8 cellular contexts compared by ENCODE assay signal in genomic region chr14:23321572-23322547, GRCh38. TPM values are rescaled to one million over a fixed set of nuclear protein-coding genes. Genes with fewer than 3 reads are reported as not detected.
DNase-seq lines count a peak whose midpoint lies in the region; ATAC-seq and TF ChIP-seq lines count a peak whose summit lies in the region.

No MANE protein-coding gene starts in this region.

- peaks cover 22% of the 10 kb centered on the region for H3K79me2 ChIP-seq in fibroblast of lung (ENCODE audit: control insufficient read depth, insufficient read depth, low read length)

- H3K4me1 ChIP-seq in fibroblast of lung (ENCODE audit: control insufficient read depth, extremely low read depth, insufficient read depth, low read length), result peaks cover 4% of the 10 kb centered on the region
- peaks cover 5 to 35% (median 19%) of the 10 kb centered on the region in 4 donors for H3K4me1 ChIP-seq in tibial nerve

- in situ Hi-C loops in GM13976 (cut with MboI; ENCODE audit: low sequenced_read_pairs, unreplicated experiment), result no loop called here

- TF ChIP-seq POLR2A in tibial nerve (IDR thresholded peaks at IDR 0.05), result no peak

- H2AFZ ChIP-seq in fibroblast of lung (ENCODE audit: low read length), result no peak overlapping the region

- no peak for TF ChIP-seq EP300 in tibial nerve (IDR thresholded peaks at IDR 0.05)

- peak overlapping the region; percentile 97 to 100 (median 97) for H3K27ac Mint-ChIP-seq in nephron

- DNase-seq in GM13976 (ENCODE audit: low spot score) (peak; percentile 56), NCI-H748 treated with DMSO at 0.1 percent for 48 hours (lab: John Stamatoyannopoulos, UW) (peak; percentile 5), activated T-cell treated with anti-CD3 and anti-CD28 coated beads for 48 hours (ENCODE audit: low read depth) (peak; percentile 62), fibroblast of lung (ENCODE audit: low read depth in 2 of 2) (peak; percentile 41 to 59), tibial nerve (ENCODE audit: low spot score in 2 of 2) (peak in 1 of 2 donors; percentile 23), NCI-H187 (lab: John Stamatoyannopoulos, UW) (no peak)

- peak; percentile 11 for ATAC-seq in HG02678 (IDR thresholded peaks at IDR 0.05; ENCODE audit: unreplicated experiment)

- WGBS in tibial nerve, 2 donors, result 0 to 1% methylated on average over 24 to 31 of the region's 64 CpGs

- no peaks in the 10 kb centered on the region for H4K20me1 ChIP-seq in fibroblast of lung (ENCODE audit: control insufficient read depth, extremely low read depth, insufficient read depth, low read length)

- no peaks in the 10 kb centered on the region for H3K9me3 ChIP-seq in fibroblast of lung (ENCODE audit: control insufficient read depth, insufficient read depth, low read depth, low read length)
- no peaks in the 10 kb centered on the region for H3K9me3 ChIP-seq in tibial nerve

- no peak for TF ChIP-seq CTCF in GM13976 (IDR thresholded peaks at IDR 0.05; ENCODE audit: borderline replicate concordance, control extremely low read depth, extremely low read depth, insufficient read depth, missing control alignments)
- TF ChIP-seq CTCF in fibroblast of lung (conservative IDR thresholded peaks at IDR 0.05 in 1 of 2, IDR thresholded peaks at IDR 0.05 in 1 of 2; ENCODE audit: low read depth in 1 of 2, low read length in 2 of 2), result no peak
- TF ChIP-seq CTCF in nephron (IDR thresholded peaks at IDR 0.05; ENCODE audit: unreplicated experiment in 3 of 3), result no peak
- no peak for TF ChIP-seq CTCF in tibial nerve (IDR thresholded peaks at IDR 0.05)

- peak overlapping the region; percentile 92 for H3K27ac ChIP-seq in fibroblast of lung (ENCODE audit: insufficient read depth, low read length)
- peak overlapping the region; percentile 94 to 99 (median 96) for H3K27ac ChIP-seq in tibial nerve

- H3K36me3 ChIP-seq in fibroblast of lung (ENCODE audit: control insufficient read depth, insufficient read depth, low read length), result peaks cover 13% of the 10 kb centered on the region
- peaks cover 0 to 30% (median 19%) of the 10 kb centered on the region in 3 donors for H3K36me3 ChIP-seq in tibial nerve

- peak overlapping the region; percentile 90 for H3K9ac ChIP-seq in fibroblast of lung (ENCODE audit: insufficient read depth, low read length)

- H3K4me1 Mint-ChIP-seq in nephron, result peaks cover 32% of the 10 kb centered on the region

- H3K4me3 Mint-ChIP-seq in nephron, result peak overlapping the region; percentile 93 to 96 (median 95)

- no peaks in the 10 kb centered on the region for H3K9me3 Mint-ChIP-seq in nephron

- H3K27me3 Mint-ChIP-seq in nephron (ENCODE audit: low read depth), result no peaks in the 10 kb centered on the region

- H3K27me3 ChIP-seq in fibroblast of lung (ENCODE audit: control insufficient read depth, insufficient read depth, low read length) (no peaks in the 10 kb centered on the region), tibial nerve (no peaks in the 10 kb centered on the region)

- H3K4me3 ChIP-seq in fibroblast of lung (replicated peaks in 1 of 4; ENCODE audit: control extremely low read depth in 1 of 4, insufficient read depth in 1 of 4, low read depth in 3 of 4, low read length in 4 of 4), result peak overlapping the region; percentile 92 to 98 (median 94)
- peak overlapping the region; percentile 78 to 99 (median 97) for H3K4me3 ChIP-seq in tibial nerve

- peaks cover 52% of the 10 kb centered on the region for H3K36me3 Mint-ChIP-seq in nephron (ENCODE audit: low read depth)

- H3K4me2 ChIP-seq in fibroblast of lung (ENCODE audit: extremely low read depth, insufficient read depth, low read length), result peak overlapping the region; percentile 99

RNA-seq across cellular contexts. Expression of gene PABPN1, which starts 0.6 kb away (rescaled TPM):
- total RNA-seq in fibroblast of lung, result 59.1 and 73.2 TPM in 2 replicates
- 152 and 158 TPM in 2 replicates for polyA plus RNA-seq in fibroblast of lung
- polyA plus RNA-seq in fibroblast of lung (2012), result 97.3 and 113 TPM in 2 replicates
- polyA minus RNA-seq in fibroblast of lung (ENCODE audit: low replicate concordance), result 41.2 and 69.2 TPM in 2 replicates
- total RNA-seq in tibial nerve, result 10 to 100 TPM; 52.1 to 80.8 (median 64.5) TPM

RNA-seq across cellular contexts. Expression of gene BCL2L2, which starts 15.2 kb away (rescaled TPM):
- total RNA-seq in fibroblast of lung (17.2 and 25.4 TPM in 2 replicates), tibial nerve (10 to 100 TPM; 49.8 to 87.3 (median 56.5) TPM)
- 18.0 and 24.7 TPM in 2 replicates for polyA plus RNA-seq in fibroblast of lung
- 25.9 and 33.9 TPM in 2 replicates for polyA plus RNA-seq in fibroblast of lung (2012)
- 17.6 and 18.6 TPM in 2 replicates for polyA minus RNA-seq in fibroblast of lung (ENCODE audit: low replicate concordance)

RNA-seq across cellular contexts. Expression of gene PPP1R3E, which starts 19.2 kb away (rescaled TPM):
- total RNA-seq in fibroblast of lung (2.6 TPM in 2 replicates), tibial nerve (10 to 100 TPM; 15.0 to 29.1 (median 19.2) TPM)
- 3.3 and 6.0 TPM in 2 replicates for polyA plus RNA-seq in fibroblast of lung
- 2.7 and 4.0 TPM in 2 replicates for polyA plus RNA-seq in fibroblast of lung (2012)
- 1.3 and 3.3 TPM in 2 replicates for polyA minus RNA-seq in fibroblast of lung (ENCODE audit: low replicate concordance)

RNA-seq across cellular contexts. Expression of gene SLC22A17, which starts 30.8 kb away (rescaled TPM):
- total RNA-seq in fibroblast of lung (16.4 and 23.1 TPM in 2 replicates), tibial nerve (10 to 100 TPM; 55.9 to 91.0 (median 58.3) TPM)
- 3.9 and 7.9 TPM in 2 replicates for polyA plus RNA-seq in fibroblast of lung
- polyA plus RNA-seq in fibroblast of lung (2012), result 8.3 and 11.3 TPM in 2 replicates
- 10.2 and 24.7 TPM in 2 replicates for polyA minus RNA-seq in fibroblast of lung (ENCODE audit: low replicate concordance)

RNA-seq across cellular contexts. Expression of gene HOMEZ, which starts 35.9 kb away (rescaled TPM):
- total RNA-seq in fibroblast of lung, result 3.3 and 4.6 TPM in 2 replicates
- 7.9 and 9.1 TPM in 2 replicates for polyA plus RNA-seq in fibroblast of lung
- polyA plus RNA-seq in fibroblast of lung (2012), result 4.1 and 5.2 TPM in 2 replicates
- polyA minus RNA-seq in fibroblast of lung (ENCODE audit: low replicate concordance), result 18.9 and 22.7 TPM in 2 replicates
- 10 to 100 TPM in 2 of 4 donors, 1 to 10 TPM in 2; 7.5 to 35.2 (median 10.2) TPM for total RNA-seq in tibial nerve

Comparison
In these comparisons a context has a peak if more than half of its experiments do, and no peak if none do; other contexts are left out.
1. DNase-seq: peak in GM13976 (single experiment), NCI-H748 treated with DMSO at 0.1 percent for 48 hours (single experiment), activated T-cell treated with anti-CD3 and anti-CD28 coated beads for 48 hours (single experiment) and fibroblast of lung (2 of 2); none in NCI-H187 (0 of 2).